16 cellular contexts compared by ENCODE assay signal in the genomic region with DNA sequence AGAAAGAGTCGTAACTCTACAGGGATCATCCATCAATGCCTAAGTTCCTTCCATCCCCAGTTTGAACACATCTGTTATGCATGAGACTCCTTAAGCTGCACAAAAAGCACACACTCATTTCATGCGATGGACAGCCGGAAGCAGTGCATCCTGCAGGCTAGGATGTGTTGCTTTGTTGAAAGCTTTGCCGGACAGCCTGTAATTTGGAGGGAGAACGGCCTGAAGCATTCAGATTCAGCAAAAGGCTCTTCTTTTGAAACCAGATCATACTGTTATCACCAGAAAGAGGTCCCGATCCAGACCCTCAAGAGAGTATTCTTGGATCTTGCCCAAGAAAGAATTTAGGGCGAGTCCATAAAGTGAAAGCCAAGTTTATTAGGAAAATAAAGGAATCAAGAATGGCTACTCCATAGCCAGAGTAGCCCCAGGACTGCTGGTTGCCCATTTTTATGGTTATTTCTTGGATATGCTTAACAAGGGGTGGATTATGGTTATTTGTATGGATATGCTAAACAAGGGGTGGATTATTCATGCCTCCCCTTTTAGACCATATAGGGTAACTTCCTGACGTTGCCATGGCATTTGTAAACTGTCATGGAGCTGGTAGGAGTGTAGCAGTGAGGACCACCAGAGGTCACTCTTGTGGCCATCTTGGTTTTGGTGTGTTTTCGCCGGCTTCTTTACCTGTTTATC. TPM values are rescaled to one million over a fixed set of nuclear protein-coding genes. Genes with fewer than 3 reads are reported as not detected.
DNase-seq lines count a peak whose midpoint lies in the region.
"Had no signal": no experiment of that assay in that cellular context is flagged by ENCODE, and none has a peak within 500 bp of the region (broad histone marks: within the 10 kb centered on the region; RNA-seq: fewer than 3 reads in every experiment).

No MANE protein-coding gene starts in this region.

- WGBS in HUES64: 35% methylated on average over 10 of the region's 10 CpGs

- no peak overlapping the region for H3K4me3 ChIP-seq in HUES64 (ENCODE audit: low read length)
- peak overlapping the region; percentile 9 for H3K4me3 ChIP-seq in neuron (ENCODE audit: low read length)
- H3K4me3 ChIP-seq: MG63 had no signal

- peak overlapping the region; percentile 13 for H2AFZ ChIP-seq in neuron (ENCODE audit: low read depth, low read length)

- no peaks in the 10 kb centered on the region for H3K9me3 Mint-ChIP-seq in activated T-helper 2 cell treated with anti-CD3 and anti-CD28 coated beads, Interferon-gamma antibody, Interleukin-2, Interleukin-4, amounts not matched to agents 10 μg/mL and 5 μg/mL and 100 μg/mL, durations not matched to agents 14 hours and 24 hours and 36 hours

- H3K4me1 ChIP-seq in HUES64 (ENCODE audit: insufficient read depth, low read length) (peaks cover 17% of the 10 kb centered on the region), neuron (ENCODE audit: insufficient read depth, low read length) (peaks cover 25% of the 10 kb centered on the region)

- no peaks in the 10 kb centered on the region for H3K36me3 ChIP-seq in HUES64 (ENCODE audit: insufficient read depth, low read length)
- H3K36me3 ChIP-seq in neuron (ENCODE audit: insufficient read depth, low read length): no peaks in the 10 kb centered on the region
- H3K36me3 ChIP-seq: MG63 had no signal

- no peak overlapping the region for H3K27ac Mint-ChIP-seq in activated T-helper 2 cell treated with anti-CD3 and anti-CD28 coated beads, Interferon-gamma antibody, Interleukin-2, Interleukin-4, amounts not matched to agents 10 μg/mL and 5 μg/mL and 100 μg/mL, durations not matched to agents 14 hours and 24 hours and 36 hours
- H3K27ac Mint-ChIP-seq: natural killer cell treated with Interleukin-12 subunit alpha and Interleukin-12 subunit beta and Interleukin-15 and Interleukin-18, amount 100 ng/mL, for 72 hours had no signal

- intact Hi-C loops in activated T-helper 2 cell treated with anti-CD3 and anti-CD28 coated beads, Interferon-gamma antibody, Interleukin-2, Interleukin-4, amounts not matched to agents 10 μg/mL and 5 μg/mL and 100 μg/mL, durations not matched to agents 14 hours and 24 hours and 36 hours (cut with micrococcal nuclease): no loop called here

- no peaks in the 10 kb centered on the region for H3K27me3 ChIP-seq in HUES64 (ENCODE audit: insufficient read depth, low read length)
- no peaks in the 10 kb centered on the region for H3K27me3 ChIP-seq in neuron (ENCODE audit: insufficient read depth, low read length)

- peak; percentile 5 for DNase-seq in DMS79 treated with DMSO at 0.1 percent for 48 hours (lab: John Stamatoyannopoulos, UW)
- DNase-seq in DMS79 (lab: John Stamatoyannopoulos, UW): no peak
- DNase-seq in epidermal melanocyte (ENCODE audit: insufficient read length, low spot score): peak; percentile 22
- no peak for DNase-seq in NCI-H748 treated with DMSO at 0.1 percent for 48 hours (lab: John Stamatoyannopoulos, UW)
- DNase-seq in NCI-H1105 treated with DMSO at 0.1 percent for 48 hours (lab: John Stamatoyannopoulos, UW): no peak
- DNase-seq in activated T-helper 2 cell treated with anti-CD3 and anti-CD28 coated beads, Interferon-gamma antibody, Interleukin-2, Interleukin-4, amounts not matched to agents 10 μg/mL and 5 μg/mL and 100 μg/mL, durations not matched to agents 14 hours and 24 hours and 36 hours (ENCODE audit: low spot score): no peak
- DNase-seq: activated CD4-positive, alpha-beta T cell treated with anti-CD3 and anti-CD28 coated beads for 4 hours; C1 segment of cervical spinal cord; effector CD8-positive, alpha-beta T cell; glutamatergic neuron; kidney; mesenchymal stem cell; MG63 had no signal

- H3K9ac ChIP-seq in HUES64 (ENCODE audit: low read depth, low read length): peak overlapping the region; percentile 12

- H3K4me3 Mint-ChIP-seq in activated T-helper 2 cell treated with anti-CD3 and anti-CD28 coated beads, Interferon-gamma antibody, Interleukin-2, Interleukin-4, amounts not matched to agents 10 μg/mL and 5 μg/mL and 100 μg/mL, durations not matched to agents 14 hours and 24 hours and 36 hours (ENCODE audit: low read depth): no peak overlapping the region
- H3K4me3 Mint-ChIP-seq: natural killer cell treated with Interleukin-12 subunit alpha and Interleukin-12 subunit beta and Interleukin-15 and Interleukin-18, amount 100 ng/mL, for 72 hours had no signal

- no peaks in the 10 kb centered on the region for H3K36me3 Mint-ChIP-seq in activated T-helper 2 cell treated with anti-CD3 and anti-CD28 coated beads, Interferon-gamma antibody, Interleukin-2, Interleukin-4, amounts not matched to agents 10 μg/mL and 5 μg/mL and 100 μg/mL, durations not matched to agents 14 hours and 24 hours and 36 hours (ENCODE audit: low read depth)
- H3K36me3 Mint-ChIP-seq: natural killer cell treated with Interleukin-12 subunit alpha and Interleukin-12 subunit beta and Interleukin-15 and Interleukin-18, amount 100 ng/mL, for 72 hours had no signal

- H3K9me3 ChIP-seq in HUES64 (ENCODE audit: insufficient read depth, low read depth, low read length) (peaks cover 21% of the 10 kb centered on the region), neuron (ENCODE audit: low read length) (peaks cover 4% of the 10 kb centered on the region)

- H3K27me3 Mint-ChIP-seq in activated T-helper 2 cell treated with anti-CD3 and anti-CD28 coated beads, Interferon-gamma antibody, Interleukin-2, Interleukin-4, amounts not matched to agents 10 μg/mL and 5 μg/mL and 100 μg/mL, durations not matched to agents 14 hours and 24 hours and 36 hours (ENCODE audit: low read depth): no peaks in the 10 kb centered on the region

- H3K27ac ChIP-seq in HUES64 (ENCODE audit: low read depth, low read length): peak overlapping the region; percentile 97; the same call in 1 of the 2 replicates

- H3K4me1 Mint-ChIP-seq in activated T-helper 2 cell treated with anti-CD3 and anti-CD28 coated beads, Interferon-gamma antibody, Interleukin-2, Interleukin-4, amounts not matched to agents 10 μg/mL and 5 μg/mL and 100 μg/mL, durations not matched to agents 14 hours and 24 hours and 36 hours (ENCODE audit: low read depth): no peaks in the 10 kb centered on the region

RNA-seq across cellular contexts. Expression of a gene that starts 48.1 kb away (rescaled TPM):
- 25.8 TPM for polyA plus RNA-seq in HUES64 (2013, experiment 1 of 2)
- polyA plus RNA-seq in HUES64 (2013, experiment 2 of 2): 37.3 TPM
- total RNA-seq in activated T-helper 2 cell treated with anti-CD3 and anti-CD28 coated beads, Interferon-gamma antibody, Interleukin-2, Interleukin-4, amounts not matched to agents 10 μg/mL and 5 μg/mL and 100 μg/mL, durations not matched to agents 14 hours and 24 hours and 36 hours: 26.1 and 26.4 TPM in 2 replicates

RNA-seq across cellular contexts. Expression of a gene that starts 48.1 kb away (rescaled TPM):
- 25.3 TPM for polyA plus RNA-seq in HUES64 (2013, experiment 1 of 2)
- polyA plus RNA-seq in HUES64 (2013, experiment 2 of 2): 26.4 TPM
- total RNA-seq in activated T-helper 2 cell treated with anti-CD3 and anti-CD28 coated beads, Interferon-gamma antibody, Interleukin-2, Interleukin-4, amounts not matched to agents 10 μg/mL and 5 μg/mL and 100 μg/mL, durations not matched to agents 14 hours and 24 hours and 36 hours: 37.3 and 43.1 TPM in 2 replicates

Comparison
In these comparisons a context has a peak if more than half of its experiments do, and no peak if none do; other contexts are left out.
1. DNase-seq: peak in DMS79 treated with DMSO at 0.1 percent for 48 hours (single experiment) and epidermal melanocyte (single experiment); none in DMS79 (single experiment), NCI-H748 treated with DMSO at 0.1 percent for 48 hours (single experiment), NCI-H1105 treated with DMSO at 0.1 percent for 48 hours (single experiment) and activated T-helper 2 cell treated with anti-CD3 and anti-CD28 coated beads, Interferon-gamma antibody, Interleukin-2, Interleukin-4, amounts not matched to agents 10 μg/mL and 5 μg/mL and 100 μg/mL, durations not matched to agents 14 hours and 24 hours and 36 hours (single experiment).